Comparison of ENCODE assay signal across 26 cellular contexts in genomic region chr1:5939268-5940060, GRCh38. TPM values are rescaled to one million over a fixed set of nuclear protein-coding genes. Genes with fewer than 3 reads are reported as not detected.
A peak's percentile ranks its signal among the peaks of the same experiment; 100 is the strongest.
DNase-seq lines count a peak whose midpoint lies in the region; ATAC-seq and TF ChIP-seq lines count a peak whose summit lies in the region.
"Had no signal": no experiment of that assay in that cellular context is flagged by ENCODE, and none has a peak within 500 bp of the region (broad histone marks: within the 10 kb centered on the region; RNA-seq: fewer than 3 reads in every experiment).

No MANE protein-coding gene starts in this region.

- 89 to 95% (median 93%) methylated on average over 12 of the region's 12 CpGs for WGBS in stomach, 5 donors

- H3K4me1 ChIP-seq in stomach, result no peaks in the 10 kb centered on the region

- CTCF ChIA-PET in RWPE1 (lab: Yijun Ruan, JAX), result interaction anchor here (0.6 to 1.5 kb wide), 4 partner anchors 22 to 185 kb away, joined by 3 to 6 read pairs (median 3); no protein-coding TSS in a partner anchor

- H3K27me3 ChIP-seq in stomach, result no peaks in the 10 kb centered on the region

- intact Hi-C loops in stomach (cut with DNase I; ENCODE audit: low total_unique reads), result no loop called here

- POLR2A ChIA-PET in RWPE1 (lab: Yijun Ruan, JAX; ENCODE audit: low non-redundant PET), result no interaction called here

- H3K27ac ChIP-seq in RWPE1 (peak overlapping the region; percentile 84), epithelial cell of prostate (peak overlapping the region; percentile 1), stomach (no peak overlapping the region)
- H3K27ac ChIP-seq: VCaP had no signal

- no peak for TF ChIP-seq CTCF in RWPE1 (conservative IDR thresholded peaks at IDR 0.05; ENCODE audit: low read depth)
- TF ChIP-seq CTCF in stomach (IDR thresholded peaks at IDR 0.05), result no peak

- H3K4me3 ChIP-seq in stomach, result no peak overlapping the region

- H3K36me3 ChIP-seq in stomach, result peaks cover 0 to 54% (median 33%) of the 10 kb centered on the region in 4 donors

- no peak for TF ChIP-seq POLR2A in stomach (IDR thresholded peaks at IDR 0.05)

- no peaks in the 10 kb centered on the region for H3K9me3 ChIP-seq in stomach
- H3K9me3 ChIP-seq: SK-N-SH had no signal

- TF ChIP-seq EP300 in stomach (IDR thresholded peaks at IDR 0.05), result no peak

- ATAC-seq in GM21381 (IDR thresholded peaks at IDR 0.05; ENCODE audit: unreplicated experiment) (no peak), GM21737 (IDR thresholded peaks at IDR 0.05; ENCODE audit: unreplicated experiment) (no peak)
- ATAC-seq: left colon had no signal

- DNase-seq in SIG-M5 treated with dmso at 0.1 percent for 504 hours (lab: John Stamatoyannopoulos, UW; ENCODE audit: unreplicated experiment) (peak; percentile 13), SIG-M5 (lab: John Stamatoyannopoulos, UW) (no peak), RWPE1 (ENCODE audit: low spot score) (peak; percentile 33), epithelial cell of prostate (ENCODE audit: low read depth, low spot score) (peak; percentile 26), stomach (peak; percentile 22), AML-193 (lab: John Stamatoyannopoulos, UW) (no peak)
- DNase-seq: 8988T; activated CD4-positive, alpha-beta T cell treated with anti-CD3 and anti-CD28 coated beads for 4 hours; activated T-cell treated with anti-CD3 and anti-CD28 coated beads, Interleukin-2, amount 50 U/mL, for 48 hours; CD4-positive, alpha-beta T cell; DMS 273 treated with DMSO at 0.1 percent for 48 hours; effector CD8-positive, alpha-beta T cell; EL; erythroblast; foreskin fibroblast; IMR-90; left colon; naive B cell; NCI-H2081; NCI-H345; nucleus accumbens; RPMI8226; SK-N-SH had no signal

RNA-seq across cellular contexts. Expression of gene NPHP4, which starts 52.8 kb away (rescaled TPM):
- 10 to 100 TPM in 3 of 5 donors, 1 to 10 TPM in 2; 5.3 to 29.7 (median 14.6) TPM for total RNA-seq in stomach
- 1 to 10 TPM; 1.9 to 2.4 (median 2.0) TPM for polyA plus RNA-seq in stomach

Comparison
In these comparisons a context has a peak if more than half of its experiments do, and no peak if none do; other contexts are left out.
1. DNase-seq: peak in SIG-M5 treated with dmso at 0.1 percent for 504 hours (single experiment), RWPE1 (single experiment), epithelial cell of prostate (single experiment) and stomach (single experiment); none in SIG-M5 (single experiment) and AML-193 (0 of 2).
2. H3K27ac ChIP-seq: peak in RWPE1 (single experiment) and epithelial cell of prostate (single experiment); none in stomach (0 of 5).